In the genomic region with DNA sequence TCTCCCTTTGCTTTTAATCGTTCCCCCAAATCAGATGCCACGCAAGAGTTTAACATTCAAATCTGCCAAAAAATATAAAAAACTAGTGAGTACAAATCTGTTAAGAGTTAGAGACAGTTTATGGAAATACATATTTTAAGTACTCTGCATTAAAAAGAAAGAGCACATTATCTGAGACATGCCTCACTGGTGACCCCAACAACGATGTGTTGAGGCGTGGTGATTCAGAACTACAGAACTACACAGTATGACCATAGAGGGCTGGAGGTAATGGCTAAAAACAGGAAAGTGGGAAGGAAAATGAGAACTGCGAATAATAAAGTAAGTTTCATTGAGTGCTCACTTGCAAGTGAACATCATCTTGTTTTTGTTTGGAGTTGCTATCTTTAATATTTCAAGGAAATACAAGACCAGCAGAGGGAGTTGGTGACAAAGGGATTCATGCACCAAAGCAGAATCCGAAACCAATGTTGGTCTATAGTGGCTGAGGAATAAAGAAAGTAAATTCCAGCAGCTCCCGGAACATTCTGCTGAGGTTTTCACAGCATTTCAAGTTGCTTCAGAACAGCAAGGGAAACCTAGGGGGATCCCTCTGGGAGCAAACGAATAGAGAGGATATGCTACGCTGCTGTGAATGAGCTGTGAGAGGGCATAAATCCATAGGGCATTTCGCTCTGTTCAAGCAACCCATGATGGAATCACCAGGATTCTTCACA, we compare ENCODE assay signal across 9 cellular contexts.
DNase-seq lines count a peak whose midpoint lies in the region; ATAC-seq and TF ChIP-seq lines count a peak whose summit lies in the region.
"Had no signal": no experiment of that assay in that cellular context is flagged by ENCODE, and none has a peak within 500 bp of the region (broad histone marks: within the 10 kb centered on the region; RNA-seq: fewer than 3 reads in every experiment).

No MANE protein-coding gene starts in this region.

- H3K4me1 Mint-ChIP-seq in activated T-helper 1 cell treated with anti-CD3 and anti-CD28 coated beads, Interleukin-12 subunit alpha, Interleukin-12 subunit beta, Interleukin-2, Interleukin-4 antibody, amounts not matched to agents 30 ng/mL and 10 ng/mL and 1 ng/mL, durations not matched to agents 14 hours and 24 hours and 36 hours (ENCODE audit: low read depth): no peaks in the 10 kb centered on the region

- no peaks in the 10 kb centered on the region for H3K79me2 ChIP-seq in PC-3 (ENCODE audit: low read length)

- H3K4me3 Mint-ChIP-seq in activated T-helper 1 cell treated with anti-CD3 and anti-CD28 coated beads, Interleukin-12 subunit alpha, Interleukin-12 subunit beta, Interleukin-2, Interleukin-4 antibody, amounts not matched to agents 30 ng/mL and 10 ng/mL and 1 ng/mL, durations not matched to agents 14 hours and 24 hours and 36 hours: no peak overlapping the region
- H3K4me3 Mint-ChIP-seq: activated B cell treated with CpG ODN at 0.5 μM for 24 hours had no signal

- CTCF ChIA-PET in PC-3 (lab: Charles Lee): interaction anchor here (0.7 kb wide), 2 partner anchors 103 to 107 kb away, joined by 3 to 5 read pairs; no protein-coding TSS in a partner anchor

- peak; percentile 59 for TF ChIP-seq CTCF in PC-3 (conservative IDR thresholded peaks at IDR 0.05; ENCODE audit: low read depth, low read length)
- peak; percentile 30 for TF ChIP-seq CTCF in fibroblast of the aortic adventitia (IDR thresholded peaks at IDR 0.05; ENCODE audit: insufficient read depth, low read length)

- peaks cover 23% of the 10 kb centered on the region for H3K27me3 ChIP-seq in PC-3 (ENCODE audit: low read length)

- ATAC-seq in PC-3 (peak; percentile 73), sciatic nerve (peak; percentile 72), GM18861 (IDR thresholded peaks at IDR 0.05; ENCODE audit: unreplicated experiment) (no peak)

- POLR2A ChIA-PET in PC-3 (lab: Charles Lee; ENCODE audit: unreplicated experiment): no interaction called here

- peak overlapping the region; percentile 61 for H3K4me3 ChIP-seq in PC-3 (ENCODE audit: low read length)
- no peak overlapping the region for H3K4me3 ChIP-seq in fibroblast of the aortic adventitia (ENCODE audit: low read depth, low read length)

- H3K9me2 ChIP-seq in PC-3 (replicated peaks; ENCODE audit: low read length): no peaks in the 10 kb centered on the region

- no peaks in the 10 kb centered on the region for H3K4me1 ChIP-seq in PC-3 (ENCODE audit: insufficient read depth, low read length)

- peaks cover 4% of the 10 kb centered on the region for H3K27me3 Mint-ChIP-seq in activated T-helper 1 cell treated with anti-CD3 and anti-CD28 coated beads, Interleukin-12 subunit alpha, Interleukin-12 subunit beta, Interleukin-2, Interleukin-4 antibody, amounts not matched to agents 30 ng/mL and 10 ng/mL and 1 ng/mL, durations not matched to agents 14 hours and 24 hours and 36 hours (ENCODE audit: insufficient read depth)

- no peaks in the 10 kb centered on the region for H3K9me3 Mint-ChIP-seq in activated T-helper 1 cell treated with anti-CD3 and anti-CD28 coated beads, Interleukin-12 subunit alpha, Interleukin-12 subunit beta, Interleukin-2, Interleukin-4 antibody, amounts not matched to agents 30 ng/mL and 10 ng/mL and 1 ng/mL, durations not matched to agents 14 hours and 24 hours and 36 hours
- H3K9me3 Mint-ChIP-seq: activated B cell treated with CpG ODN at 0.5 μM for 24 hours had no signal

- DNase-seq in GM03348 (ENCODE audit: low spot score) (peak; percentile 62), PC-3 (peak; percentile 61), fibroblast of the aortic adventitia (ENCODE audit: low read depth) (peak; percentile 38), sciatic nerve (ENCODE audit: low spot score) (no peak), SHP77 (lab: John Stamatoyannopoulos, UW) (no peak), NCI-H226 (no peak)
- DNase-seq in activated T-helper 1 cell treated with anti-CD3 and anti-CD28 coated beads, Interleukin-12 subunit alpha, Interleukin-12 subunit beta, Interleukin-2, Interleukin-4 antibody, amounts not matched to agents 30 ng/mL and 10 ng/mL and 1 ng/mL, durations not matched to agents 14 hours and 24 hours and 36 hours (ENCODE audit: low spot score): no peak
- DNase-seq: activated B cell treated with CpG ODN at 0.5 μM for 24 hours had no signal

- no peak overlapping the region for H3K9ac ChIP-seq in PC-3 (ENCODE audit: low read length)

- H3K9me3 ChIP-seq in PC-3 (ENCODE audit: low read length): no peaks in the 10 kb centered on the region

- H3K36me3 Mint-ChIP-seq in activated T-helper 1 cell treated with anti-CD3 and anti-CD28 coated beads, Interleukin-12 subunit alpha, Interleukin-12 subunit beta, Interleukin-2, Interleukin-4 antibody, amounts not matched to agents 30 ng/mL and 10 ng/mL and 1 ng/mL, durations not matched to agents 14 hours and 24 hours and 36 hours (ENCODE audit: low read depth): no peaks in the 10 kb centered on the region

- H3F3A ChIP-seq in PC-3 (ENCODE audit: low read length, unreplicated experiment): no peaks in the 10 kb centered on the region

- peak overlapping the region; percentile 64; the same call in 1 of the 2 replicates for H2AFZ ChIP-seq in PC-3 (ENCODE audit: low read length)

- no peak overlapping the region for H3K27ac ChIP-seq in PC-3 (ENCODE audit: low read length)

- peak overlapping the region; percentile 72 for H3K4me2 ChIP-seq in PC-3 (ENCODE audit: low read length)

- H4K20me1 ChIP-seq in PC-3 (ENCODE audit: low read length): no peaks in the 10 kb centered on the region

- intact Hi-C loops in PC-3 (cut with micrococcal nuclease) (loop anchor here (1.0 kb wide), 1 partner anchor 107 kb away; no protein-coding TSS in a partner anchor), sciatic nerve (cut with DNase I) (no loop called here)
- intact Hi-C loops in activated T-helper 1 cell treated with anti-CD3 and anti-CD28 coated beads, Interleukin-12 subunit alpha, Interleukin-12 subunit beta, Interleukin-2, Interleukin-4 antibody, amounts not matched to agents 30 ng/mL and 10 ng/mL and 1 ng/mL, durations not matched to agents 14 hours and 24 hours and 36 hours (cut with micrococcal nuclease): no loop called here

- no TSS peak for BruUV-seq in PC-3 (replicated peaks; lab: Mats Ljungman, UMichigan)

- no peak overlapping the region for H3K27ac Mint-ChIP-seq in activated T-helper 1 cell treated with anti-CD3 and anti-CD28 coated beads, Interleukin-12 subunit alpha, Interleukin-12 subunit beta, Interleukin-2, Interleukin-4 antibody, amounts not matched to agents 30 ng/mL and 10 ng/mL and 1 ng/mL, durations not matched to agents 14 hours and 24 hours and 36 hours
- H3K27ac Mint-ChIP-seq: activated B cell treated with CpG ODN at 0.5 μM for 24 hours had no signal

- no peaks in the 10 kb centered on the region for H3K36me3 ChIP-seq in PC-3 (ENCODE audit: low read depth, low read length)

Comparison
In these comparisons a context has a peak if more than half of its experiments do, and no peak if none do; other contexts are left out.
1. DNase-seq: peak in GM03348 (single experiment), PC-3 (single experiment) and fibroblast of the aortic adventitia (single experiment); none in sciatic nerve (single experiment), SHP77 (0 of 2), activated T-helper 1 cell treated with anti-CD3 and anti-CD28 coated beads, Interleukin-12 subunit alpha, Interleukin-12 subunit beta, Interleukin-2, Interleukin-4 antibody, amounts not matched to agents 30 ng/mL and 10 ng/mL and 1 ng/mL, durations not matched to agents 14 hours and 24 hours and 36 hours (single experiment) and NCI-H226 (single experiment).